In genomic region chr10:11020026-11020820, GRCh38 we compare ENCODE assay signal across 23 cellular contexts. TPM values are rescaled to one million over a fixed set of nuclear protein-coding genes. Genes with fewer than 3 reads are reported as not detected.
DNase-seq lines count a peak whose midpoint lies in the region; ATAC-seq and TF ChIP-seq lines count a peak whose summit lies in the region.
"Had no signal": no experiment of that assay in that cellular context is flagged by ENCODE, and none has a peak within 500 bp of the region (broad histone marks: within the 10 kb centered on the region; RNA-seq: fewer than 3 reads in every experiment).

No MANE protein-coding gene starts in this region.

- H3K9me3 ChIP-seq in cardiac muscle cell (ENCODE audit: low read depth) (no peaks in the 10 kb centered on the region), thymus (ENCODE audit: control insufficient read depth) (peaks cover 1% of the 10 kb centered on the region)
- H3K9me3 ChIP-seq: A549, BLaER1, tibial artery had no signal

- WGBS in thymus, result 94% methylated on average over 11 of the region's 11 CpGs

- H3K36me3 Mint-ChIP-seq in nephron progenitor cell (ENCODE audit: low read depth), result no peaks in the 10 kb centered on the region

- no peak for TF ChIP-seq CTCF in cardiac muscle cell (IDR thresholded peaks at IDR 0.05; ENCODE audit: low read depth, low read length)
- no peak for TF ChIP-seq CTCF in coronary artery (IDR thresholded peaks at IDR 0.05)
- no peak for TF ChIP-seq CTCF in nephron progenitor cell (IDR thresholded peaks at IDR 0.05)

- H3K27ac Mint-ChIP-seq in nephron progenitor cell, result no peak overlapping the region
- H3K27ac Mint-ChIP-seq: activated naive CD8-positive, alpha-beta T cell treated with anti-CD3 and anti-CD28 coated beads, Interleukin-2, amount 50 U/mL, for 24 hours had no signal

- H3K4me3 ChIP-seq in cardiac muscle cell, result peak overlapping the region; percentile 64
- H3K4me3 ChIP-seq in coronary artery, result peak overlapping the region; percentile 87
- H3K4me3 ChIP-seq in thymus (ENCODE audit: low read length), result peak overlapping the region; percentile 93
- H3K4me3 ChIP-seq: A549, BLaER1 had no signal

- H3K27me3 Mint-ChIP-seq in nephron progenitor cell (ENCODE audit: low read depth, poor library complexity), result peaks cover 62% of the 10 kb centered on the region

- H3K36me3 ChIP-seq in cardiac muscle cell (no peaks in the 10 kb centered on the region), thymus (ENCODE audit: control insufficient read depth, insufficient read depth) (no peaks in the 10 kb centered on the region)
- H3K36me3 ChIP-seq: BLaER1, tibial artery had no signal

- H3K27ac ChIP-seq in cardiac muscle cell, result peak overlapping the region; percentile 7
- H3K27ac ChIP-seq in coronary artery, result no peak overlapping the region
- no peak overlapping the region for H3K27ac ChIP-seq in thymus (ENCODE audit: low read depth)
- H3K27ac ChIP-seq: A549, BLaER1, tibial artery had no signal

- no peaks in the 10 kb centered on the region for H3K27me3 ChIP-seq in cardiac muscle cell
- H3K27me3 ChIP-seq in thymus (ENCODE audit: control insufficient read depth, insufficient read depth), result peaks cover 27% of the 10 kb centered on the region
- H3K27me3 ChIP-seq: tibial artery had no signal

- peaks cover 55% of the 10 kb centered on the region for H3K4me1 Mint-ChIP-seq in nephron progenitor cell

- peaks cover 40% of the 10 kb centered on the region for H3K4me1 ChIP-seq in cardiac muscle cell (ENCODE audit: low read depth)
- peaks cover 4% of the 10 kb centered on the region for H3K4me1 ChIP-seq in thymus (ENCODE audit: control insufficient read depth, insufficient read depth, low read length)

- H3K4me3 Mint-ChIP-seq in nephron progenitor cell, result peak overlapping the region; percentile 40
- H3K4me3 Mint-ChIP-seq: activated naive CD8-positive, alpha-beta T cell treated with anti-CD3 and anti-CD28 coated beads, Interleukin-2, amount 50 U/mL, for 24 hours had no signal

- intact Hi-C loops in left cardiac atrium (cut with DNase I), result no loop called here

- DNase-seq in cardiac muscle cell (ENCODE audit: low read depth in 1 of 2, low spot score in 1 of 2) (no peak), left cardiac atrium (no peak), coronary artery (ENCODE audit: low spot score) (no peak), nephron progenitor cell (no peak), NCI-H446 (lab: John Stamatoyannopoulos, UW) (no peak), Kasumi-1 (lab: John Stamatoyannopoulos, UW) (no peak)
- no peak for DNase-seq in central memory CD4-positive, alpha-beta T cell
- DNase-seq: activated CD8-positive, alpha-beta memory T cell treated with anti-CD3 and anti-CD28 coated beads for 24 hours; activated naive CD8-positive, alpha-beta T cell treated with anti-CD3 and anti-CD28 coated beads, Interleukin-2, amount 50 U/mL, for 24 hours; cerebellar nuclear complex; foreskin fibroblast; GF-D8; NCI-H1105; posterior cingulate gyrus; stimulated activated CD4-positive, alpha-beta T cell treated with anti-CD3 and anti-CD28 coated beads, Interleukin-12 subunit alpha, Interleukin-12 subunit beta, amount 100 ng/mL, for 4 hours; T-helper 9 cell; tibial artery had no signal

- H3K9me3 Mint-ChIP-seq in nephron progenitor cell, result no peaks in the 10 kb centered on the region
- H3K9me3 Mint-ChIP-seq: activated naive CD8-positive, alpha-beta T cell treated with anti-CD3 and anti-CD28 coated beads, Interleukin-2, amount 50 U/mL, for 24 hours had no signal

- ATAC-seq in left cardiac atrium, result no peak
- ATAC-seq: A549; activated naive CD8-positive, alpha-beta T cell treated with anti-CD3 and anti-CD28 coated beads, Interleukin-2, amount 50 U/mL, for 24 hours; HCT116; Panc1; SK-N-SH treated with all-trans-retinoic acid at 6 μM for 48 hours had no signal

RNA-seq across cellular contexts. Expression of gene CELF2, which starts 2.6 kb away (rescaled TPM):
- total RNA-seq in cardiac muscle cell (51.3 and 82.7 TPM in 2 replicates), left cardiac atrium (10 to 100 TPM; 68.4 to 72.5 TPM)
- polyA plus RNA-seq in cardiac muscle cell (66.9 and 115 TPM in 2 replicates), thymus (48.1 TPM)
